ENCODE assay signal across 18 cellular contexts in the genomic region with DNA sequence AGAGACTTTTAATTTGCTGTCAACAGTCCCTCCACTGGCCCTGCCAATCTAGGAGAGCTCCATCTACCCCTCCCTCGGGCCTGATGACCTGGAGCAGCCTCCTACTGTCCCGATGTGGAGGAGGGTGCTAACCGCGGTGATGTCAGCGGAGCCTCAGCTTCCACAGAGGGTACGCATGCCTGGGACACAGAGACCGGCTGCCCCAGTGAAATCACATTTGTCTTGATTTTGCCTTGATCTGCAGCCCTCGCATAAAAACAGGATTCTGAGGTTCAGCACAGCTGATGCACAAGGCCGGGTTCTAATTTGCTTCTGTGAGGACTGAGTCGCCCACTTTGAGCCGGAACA.
"Had no signal": no experiment of that assay in that cellular context is flagged by ENCODE, and none has a peak within 500 bp of the region (broad histone marks: within the 10 kb centered on the region; RNA-seq: fewer than 3 reads in every experiment).

No MANE protein-coding gene starts in this region.

- H3K27ac ChIP-seq: left lung, ovary, psoas muscle, sigmoid colon, thyroid gland, vagina had no signal

- H3K4me1 ChIP-seq: left lung, psoas muscle, sigmoid colon, thyroid gland, vagina had no signal

- H3K27me3 ChIP-seq: dorsolateral prefrontal cortex, left lung, ovary, thyroid gland, vagina had no signal

- ATAC-seq: left lung; psoas muscle; right cardiac atrium; stimulated activated effector memory CD8-positive, alpha-beta T cell treated with anti-CD3 and anti-CD28 coated beads, Interleukin-12 subunit alpha, Interleukin-12 subunit beta, amount 100 ng/mL, for 72 hours had no signal

- DNase-seq: dorsolateral prefrontal cortex; effector CD4-positive, alpha-beta T cell; kidney; left lung; mesenchymal stem cell; natural killer cell; occipital lobe; ovary; posterior cingulate gyrus; psoas muscle; right cardiac atrium; sigmoid colon; stimulated activated CD4-positive, alpha-beta T cell treated with anti-CD3 and anti-CD28 coated beads, Interleukin-2, amount 100 ng/mL, for 24 hours; stimulated activated CD4-positive, alpha-beta T cell treated with anti-CD3 and anti-CD28 coated beads, Interleukin-4, amount 100 ng/mL, for 24 hours; thyroid gland; trophoblast cell had no signal

- H3K9me3 ChIP-seq: left lung, ovary, psoas muscle, sigmoid colon, thyroid gland, vagina had no signal

- H3K4me3 ChIP-seq: dorsolateral prefrontal cortex, left lung, ovary, psoas muscle, sigmoid colon, thyroid gland, vagina had no signal

- H3K36me3 ChIP-seq: left lung, ovary, sigmoid colon, thyroid gland, vagina had no signal
